14 cellular contexts compared by ENCODE assay signal in the genomic region with DNA sequence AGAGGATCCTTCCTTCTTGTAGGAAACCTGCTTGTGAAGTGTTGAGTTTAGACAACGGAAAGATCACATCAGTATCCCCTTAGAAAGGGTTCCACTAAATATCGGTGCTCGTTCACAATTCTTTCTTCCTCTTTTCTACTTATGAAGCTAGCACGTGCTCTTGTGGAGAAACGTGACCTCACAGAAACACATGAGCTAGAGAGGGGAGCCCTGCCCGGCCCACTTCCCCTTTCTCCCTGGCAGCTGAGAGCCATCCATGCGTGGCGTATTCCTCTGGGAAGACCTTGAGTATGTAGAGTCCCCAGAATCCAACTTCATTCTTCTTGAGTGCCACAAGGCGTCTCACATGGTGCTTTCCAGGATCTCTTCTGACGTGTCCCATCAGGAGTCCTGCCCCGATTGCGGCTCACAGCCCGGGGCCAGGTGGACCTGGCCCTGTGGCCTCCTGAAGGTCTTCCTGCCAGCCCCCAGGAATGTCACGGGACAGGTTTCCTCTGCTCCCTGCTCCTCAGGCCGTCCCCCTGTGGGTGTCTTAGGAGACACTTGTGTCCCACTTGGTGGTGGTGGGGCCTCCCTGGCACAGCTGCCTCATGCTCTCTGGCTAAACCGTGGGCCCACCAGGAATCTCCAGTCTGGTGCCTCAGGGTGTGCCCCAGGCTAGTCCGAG. TPM values are rescaled to one million over a fixed set of nuclear protein-coding genes. Genes with fewer than 3 reads are reported as not detected.
DNase-seq lines count a peak whose midpoint lies in the region; ATAC-seq, FAIRE-seq and TF ChIP-seq lines count a peak whose summit lies in the region.
"Not testable (repeated sequence)": the region's sequence is repeated elsewhere in the genome, so short reads cannot be mapped to it uniquely, and the experiment has no call there.
"Had no signal": no experiment of that assay in that cellular context is flagged by ENCODE, and none has a peak within 500 bp of the region (broad histone marks: within the 10 kb centered on the region; RNA-seq: fewer than 3 reads in every experiment).

No MANE protein-coding gene starts in this region.

- H3K9me3 ChIP-seq in DOHH2 (ENCODE audit: control insufficient read depth, insufficient read depth, low read length); Karpas-422 (ENCODE audit: low read length); body of pancreas; lung (ENCODE audit: control insufficient read depth in 2 of 2, insufficient read depth in 1 of 2, low read length in 1 of 2); upper lobe of left lung: not testable (repeated sequence)

- H3K27ac ChIP-seq in DOHH2 (ENCODE audit: low read depth, low read length) = peak overlapping the region; percentile 46
- H3K27ac ChIP-seq in Karpas-422 (ENCODE audit: low read length) = peak overlapping the region; percentile 62
- not testable (repeated sequence) for H3K27ac ChIP-seq in body of pancreas; lung (ENCODE audit: low read depth in 1 of 2, low read length in 1 of 2); upper lobe of left lung

- 63 to 75% methylated on average over 8 of the region's 17 CpGs for WGBS in body of pancreas, 2 donors
- 19 to 55% methylated on average over 8 to 10 of the region's 17 CpGs for whole genome bisulfite sequencing in lung, 2 donors
- 58 to 67% methylated on average over 8 to 10 of the region's 17 CpGs for WGBS in upper lobe of left lung, 2 donors

- not testable (repeated sequence) for H3K4me3 ChIP-seq in DOHH2 (ENCODE audit: low read length); Karpas-422 (ENCODE audit: low read length); body of pancreas; lung; upper lobe of left lung

- peak overlapping the region; percentile 20; the same call in 1 of the 2 replicates for H3K9ac ChIP-seq in Karpas-422 (ENCODE audit: low read length)

- not testable (repeated sequence) for DNase-seq in GM19239 (ENCODE audit: insufficient read length, low spot score); Karpas-422; body of pancreas; lung (ENCODE audit: low spot score); upper lobe of left lung

- not testable (repeated sequence) for H3K79me2 ChIP-seq in DOHH2 (ENCODE audit: control insufficient read depth, low read length); Karpas-422 (ENCODE audit: low read length)

- H3K27me3 ChIP-seq in DOHH2 (ENCODE audit: control insufficient read depth, low read length); Karpas-422 (ENCODE audit: low read length); body of pancreas; lung (ENCODE audit: control insufficient read depth, insufficient read depth); upper lobe of left lung: not testable (repeated sequence)

- H4K20me1 ChIP-seq in DOHH2 (ENCODE audit: control insufficient read depth, insufficient read depth, low read depth, low read length); Karpas-422 (ENCODE audit: insufficient read depth, low read depth, low read length): not testable (repeated sequence)

- peak overlapping the region; percentile 34; the same call in 1 of the 2 replicates for H3K4me2 ChIP-seq in DOHH2 (ENCODE audit: low read length)
- not testable (repeated sequence) for H3K4me2 ChIP-seq in Karpas-422 (ENCODE audit: low read depth, low read length, poor library complexity, severe bottlenecking)

- H2AFZ ChIP-seq in Karpas-422 (ENCODE audit: low read length) = not testable (repeated sequence)

- H3K36me3 ChIP-seq in DOHH2 (ENCODE audit: control insufficient read depth, low read length); Karpas-422 (ENCODE audit: insufficient read depth, low read length); body of pancreas (replicated peaks in 1 of 2; ENCODE audit: insufficient read depth in 1 of 2, low read depth in 2 of 2); lung (ENCODE audit: control insufficient read depth in 2 of 2, insufficient read depth in 2 of 2, low read length in 2 of 2); upper lobe of left lung: not testable (repeated sequence)

- H3F3A ChIP-seq in DOHH2 (ENCODE audit: control insufficient read depth, insufficient read depth) = not testable (repeated sequence)

- peak; percentile 86 for FAIRE-seq in GM19239 (lab: Jason Lieb, UNC)

- TF ChIP-seq EP300 in upper lobe of left lung (IDR thresholded peaks at IDR 0.05) = not testable (repeated sequence)

- ATAC-seq in GM21825 (IDR thresholded peaks at IDR 0.05; ENCODE audit: unreplicated experiment) = peak; percentile 51
- peak; percentile 53 for ATAC-seq in HG03060 (IDR thresholded peaks at IDR 0.05; ENCODE audit: low read depth, unreplicated experiment)
- peak; percentile 15 for ATAC-seq in body of pancreas
- ATAC-seq in lung (ENCODE audit: insufficient read depth, low FRiP score) = peak; percentile 47
- ATAC-seq in upper lobe of left lung (ENCODE audit: low FRiP score in 2 of 2) = peak; percentile 66 to 84

- not testable (repeated sequence) for TF ChIP-seq CTCF in DOHH2 (IDR thresholded peaks at IDR 0.05; ENCODE audit: low read depth, low read length, poor library complexity, severe bottlenecking); body of pancreas (IDR thresholded peaks at IDR 0.05); lung (IDR thresholded peaks at IDR 0.05; ENCODE audit: control extremely low read depth, extremely low read depth); upper lobe of left lung (IDR thresholded peaks at IDR 0.05)

- intact Hi-C loops in body of pancreas (cut with DNase I) = not testable (repeated sequence)

- TF ChIP-seq POLR2A in body of pancreas (IDR thresholded peaks at IDR 0.05); upper lobe of left lung (IDR thresholded peaks at IDR 0.05): not testable (repeated sequence)

- not testable (repeated sequence) for H3K4me1 ChIP-seq in DOHH2 (ENCODE audit: control insufficient read depth, low read length); Karpas-422 (ENCODE audit: low read length); body of pancreas; lung (ENCODE audit: control insufficient read depth in 2 of 2, insufficient read depth in 2 of 2, low read length in 2 of 2); upper lobe of left lung

- H3K9me2 ChIP-seq in DOHH2 (replicated peaks; ENCODE audit: control insufficient read depth, low read length); Karpas-422 (replicated peaks; ENCODE audit: insufficient read depth, low read length): not testable (repeated sequence)

RNA-seq across cellular contexts. Expression of gene PDPK1, which starts 22.4 kb away (rescaled TPM):
- 24.9 and 49.5 TPM in 2 replicates for total RNA-seq in Karpas-422 (2014; rRNA removed; shearing (Covaris generic); ENCODE audit: low replicate concordance)
- total RNA-seq in body of pancreas = 10 to 100 TPM; 20.5 to 28.0 TPM
- total RNA-seq in lung = 10 to 100 TPM; 35.0 to 79.0 TPM
- 10 to 100 TPM; 16.7 to 32.6 TPM for polyA plus RNA-seq in lung
- total RNA-seq in upper lobe of left lung = 10 to 100 TPM; 39.4 to 83.1 (median 67.2) TPM

RNA-seq across cellular contexts. Expression of gene CEMP1, which starts 29.1 kb away (rescaled TPM):
- 0.43 TPM in 1 of 2 replicates, not detected in the other for total RNA-seq in Karpas-422 (2014; rRNA removed; shearing (Covaris generic); ENCODE audit: low replicate concordance)
- total RNA-seq in body of pancreas (1 to 10 TPM in 1 of 2 donors, under 1 TPM in 1; 0.52 to 1.3 TPM), lung (1 to 10 TPM in 1 of 2 donors, under 1 TPM in 1; 0.65 to 2.1 TPM), upper lobe of left lung (10 to 100 TPM in 2 of 6 donors, 1 to 10 TPM in 3, under 1 TPM in 1; 0.91 to 17.0 (median 5.4) TPM)
- polyA plus RNA-seq in lung = 1 to 10 TPM; 1.1 to 1.6 TPM
- total RNA-seq: activated CD8-positive, alpha-beta memory T cell treated with anti-CD3 and anti-CD28 coated beads for 36 hours; ascending aorta; neural crest cell; smooth muscle cell; subcutaneous adipose tissue; vagina had no signal

RNA-seq across cellular contexts. Expression of gene AMDHD2, which starts 40.1 kb away (rescaled TPM):
- total RNA-seq in Karpas-422 (2014; rRNA removed; shearing (Covaris generic); ENCODE audit: low replicate concordance) = 22.7 and 51.7 TPM in 2 replicates
- 10 to 100 TPM; 13.7 to 33.6 TPM for total RNA-seq in body of pancreas
- 10 to 100 TPM; 27.2 to 59.7 TPM for total RNA-seq in lung
- polyA plus RNA-seq in lung = 10 to 100 TPM; 44.0 to 60.4 TPM
- total RNA-seq in upper lobe of left lung = 100 to 1,000 TPM in 1 of 6 donors, 10 to 100 TPM in 5; 33.0 to 126 (median 68.4) TPM

RNA-seq across cellular contexts. Expression of gene ATP6V0C, which starts 46.5 kb away (rescaled TPM):
- total RNA-seq in Karpas-422 (2014; rRNA removed; shearing (Covaris generic); ENCODE audit: low replicate concordance) = 29.4 and 30.2 TPM in 2 replicates
- total RNA-seq in body of pancreas (10 to 100 TPM; 33.5 to 38.9 TPM), lung (100 to 1,000 TPM in 1 of 2 donors, 10 to 100 TPM in 1; 39.0 to 297 TPM), upper lobe of left lung (100 to 1,000 TPM in 4 of 6 donors, 10 to 100 TPM in 2; 84.9 to 332 (median 164) TPM)
- 100 to 1,000 TPM; 203 to 410 TPM for polyA plus RNA-seq in lung

Comparison
In these comparisons a context has a peak if more than half of its experiments do, and no peak if none do; other contexts are left out.
1. ATAC-seq: peak in every context shown above with its lines; median percentile 75 in upper lobe of left lung; 53 in HG03060; 51 in GM21825; 47 in lung; 15 in body of pancreas.